1 cellular context compared by ENCODE assay signal in genomic region chr2:39099820-39100728, GRCh38.
TF ChIP-seq lines count a peak whose summit lies in the region.

No MANE protein-coding gene starts in this region.

TF ChIP-seq in K562, 482 proteins besides CTCF, POLR2A, EP300 and RAD21 (continued from another document):
- TF ChIP-seq, protein P1, sequence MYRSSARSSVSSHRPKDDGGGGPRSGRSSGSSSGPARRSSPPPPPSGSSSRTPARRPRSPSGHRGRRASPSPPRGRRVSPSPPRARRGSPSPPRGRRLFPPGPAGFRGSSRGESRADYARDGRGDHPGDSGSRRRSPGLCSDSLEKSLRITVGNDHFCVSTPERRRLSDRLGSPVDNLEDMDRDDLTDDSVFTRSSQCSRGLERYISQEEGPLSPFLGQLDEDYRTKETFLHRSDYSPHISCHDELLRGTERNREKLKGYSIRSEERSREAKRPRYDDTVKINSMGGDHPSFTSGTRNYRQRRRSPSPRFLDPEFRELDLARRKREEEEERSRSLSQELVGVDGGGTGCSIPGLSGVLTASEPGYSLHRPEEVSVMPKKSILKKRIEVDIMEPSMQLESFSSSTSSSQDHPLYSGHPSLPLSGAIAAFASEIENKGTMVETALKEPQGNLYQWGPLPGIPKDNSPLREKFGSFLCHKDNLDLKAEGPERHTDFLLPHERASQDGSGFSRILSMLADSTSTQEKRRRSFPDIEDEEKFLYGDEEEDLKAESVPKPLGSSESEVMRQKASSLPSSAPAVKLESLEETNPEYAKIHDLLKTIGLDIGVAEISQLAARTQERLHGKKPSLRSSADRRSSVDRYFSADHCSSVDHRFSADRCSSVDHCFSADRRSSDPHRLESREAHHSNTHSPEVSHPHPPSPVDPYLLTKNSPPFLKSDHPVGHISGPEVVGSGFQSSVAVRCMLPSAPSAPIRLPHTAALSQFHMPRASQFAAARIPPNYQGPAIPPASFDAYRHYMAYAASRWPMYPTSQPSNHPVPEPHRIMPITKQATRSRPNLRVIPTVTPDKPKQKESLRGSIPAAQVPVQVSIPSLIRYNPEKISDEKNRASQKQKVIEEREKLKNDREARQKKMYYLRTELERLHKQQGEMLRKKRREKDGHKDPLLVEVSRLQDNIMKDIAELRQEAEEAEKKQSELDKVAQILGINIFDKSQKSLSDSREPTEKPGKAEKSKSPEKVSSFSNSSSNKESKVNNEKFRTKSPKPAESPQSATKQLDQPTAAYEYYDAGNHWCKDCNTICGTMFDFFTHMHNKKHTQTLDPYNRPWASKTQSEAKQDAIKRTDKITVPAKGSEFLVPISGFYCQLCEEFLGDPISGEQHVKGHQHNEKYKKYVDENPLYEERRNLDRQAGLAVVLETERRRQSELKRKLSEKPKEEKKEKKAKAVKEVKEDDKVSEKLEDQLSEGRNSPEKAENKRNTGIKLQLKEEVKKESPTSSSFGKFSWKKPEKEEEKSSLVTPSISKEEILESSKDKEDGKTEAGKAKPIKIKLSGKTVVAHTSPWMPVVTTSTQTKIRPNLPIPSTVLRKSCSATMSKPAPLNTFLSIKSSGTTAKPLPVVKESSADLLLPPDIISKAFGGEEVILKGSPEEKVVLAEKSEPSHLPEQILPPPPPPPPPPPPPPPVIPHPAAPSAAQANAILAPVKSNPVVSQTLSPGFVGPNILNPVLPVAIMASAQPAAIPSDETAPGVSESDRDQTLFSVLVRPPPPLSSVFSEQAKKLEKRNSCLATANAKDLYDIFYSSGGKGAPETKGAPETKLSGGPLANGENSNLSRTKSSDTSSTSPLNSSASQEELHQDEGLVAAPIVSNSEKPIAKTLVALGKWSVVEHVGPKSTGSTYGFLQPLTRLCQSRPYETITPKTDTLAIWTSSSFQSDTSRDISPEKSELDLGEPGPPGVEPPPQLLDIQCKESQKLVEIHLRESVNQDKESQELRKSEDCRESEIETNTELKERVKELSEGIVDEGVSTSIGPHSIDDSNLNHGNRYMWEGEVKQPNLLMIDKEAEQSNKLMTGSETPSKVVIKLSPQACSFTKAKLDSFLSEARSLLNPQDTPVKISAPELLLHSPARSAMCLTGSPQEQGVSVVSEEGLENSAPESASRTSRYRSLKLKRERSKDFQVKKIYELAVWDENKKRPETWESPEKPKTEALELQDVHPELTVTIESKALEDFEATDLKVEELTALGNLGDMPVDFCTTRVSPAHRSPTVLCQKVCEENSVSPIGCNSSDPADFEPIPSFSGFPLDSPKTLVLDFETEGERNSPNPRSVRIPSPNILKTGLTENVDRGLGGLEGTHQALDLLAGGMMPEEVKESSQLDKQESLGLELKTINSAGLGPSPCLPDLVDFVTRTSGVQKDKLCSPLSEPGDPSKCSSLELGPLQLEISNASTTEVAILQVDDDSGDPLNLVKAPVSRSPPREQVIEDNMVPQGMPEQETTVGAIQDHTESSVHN (IDR thresholded peaks at IDR 0.05; ENCODE audit: borderline replicate concordance in 1 of 2, low read depth in 1 of 2): no peak
- TF ChIP-seq ZBTB9 (CRISPR knock-in tag; IDR thresholded peaks at IDR 0.05): no peak
